Comparison of ENCODE assay signal across 24 cellular contexts in genomic region chr10:32393942-32394341, GRCh38.
"Had no signal": no experiment of that assay in that cellular context is flagged by ENCODE, and none has a peak within 500 bp of the region (broad histone marks: within the 10 kb centered on the region; RNA-seq: fewer than 3 reads in every experiment).

No MANE protein-coding gene starts in this region.

- H3K36me3 ChIP-seq: breast epithelium, left lung, vagina had no signal

- H3K9me3 ChIP-seq: breast epithelium, left lung, testis, vagina had no signal

- H3K4me3 ChIP-seq: breast epithelium, left lung, lung, testis, vagina had no signal

- H3K4me1 ChIP-seq: breast epithelium, left lung, testis, vagina had no signal

- FAIRE-seq: endothelial cell of umbilical vein, TTC549 had no signal

- H3K27ac ChIP-seq: breast epithelium, left lung, testis, vagina, VCaP had no signal

- ATAC-seq: left lung; natural killer cell treated with Interleukin-12 subunit alpha and Interleukin-12 subunit beta and Interleukin-15 and Interleukin-18, amount 100 ng/mL, for 72 hours had no signal

- DNase-seq: activated CD4-positive, alpha-beta T cell treated with anti-CD3 and anti-CD28 coated beads for 48 hours; activated CD4-positive, alpha-beta T cell treated with anti-CD3 and anti-CD28 coated beads, Interleukin-2, amount 50 U/mL, for 48 hours; activated CD8-positive, alpha-beta memory T cell treated with anti-CD3 and anti-CD28 coated beads, Interleukin-2, amount 50 U/mL, for 4 hours; activated gamma-delta T cell; activated naive CD4-positive, alpha-beta T cell treated with anti-CD3 and anti-CD28 coated beads, Interleukin-2, amount 10 ng/mL, durations not matched to agents 7 days and 5 days; activated naive CD8-positive, alpha-beta T cell treated with anti-CD3 and anti-CD28 coated beads, Interleukin-2, amount 10 ng/mL, durations not matched to agents 7 days and 5 days; activated T-cell treated with anti-CD3 and anti-CD28 coated beads, Interleukin-2, amount 50 U/mL, for 1 hour; central memory CD4-positive, alpha-beta T cell; foreskin melanocyte; kidney glomerular epithelial cell; left lung; mesendoderm; retina; stimulated activated CD4-positive, alpha-beta T cell treated with anti-CD3 and anti-CD28 coated beads, Interleukin-15, amount 100 ng/mL, for 24 hours; stimulated activated CD4-positive, alpha-beta T cell treated with anti-CD3 and anti-CD28 coated beads, Interleukin-2, amount 100 ng/mL, for 24 hours; stimulated activated naive CD4-positive, alpha-beta T cell treated with Interleukin-2 at 50 U/mL for 16 hours; testis had no signal

- H3K27me3 ChIP-seq: breast epithelium, left lung, testis, vagina had no signal
